Comparison of ENCODE assay signal across 13 cellular contexts in the genomic region with DNA sequence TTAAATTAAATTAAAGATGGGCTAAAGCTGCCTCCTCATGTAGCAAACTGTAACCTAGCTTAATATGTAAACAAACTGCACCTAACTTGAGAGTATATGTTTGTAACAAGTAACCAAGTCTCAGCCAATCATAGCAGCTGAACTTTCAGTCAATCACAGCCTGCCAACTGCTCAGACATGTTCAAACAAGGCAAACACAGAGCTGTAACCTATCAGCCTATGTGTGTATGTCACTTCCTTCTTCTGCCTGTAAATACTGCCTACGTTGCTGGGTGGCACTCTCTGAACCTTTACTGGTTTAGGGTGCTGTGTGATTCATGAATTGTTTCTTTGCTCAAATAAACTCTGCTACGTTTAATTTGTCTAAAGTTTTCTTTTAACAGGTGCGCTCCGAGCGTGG. TPM values are rescaled to one million over a fixed set of nuclear protein-coding genes. Genes with fewer than 3 reads are reported as not detected.
DNase-seq lines count a peak whose midpoint lies in the region; TF ChIP-seq lines count a peak whose summit lies in the region.
"Had no signal": no experiment of that assay in that cellular context is flagged by ENCODE, and none has a peak within 500 bp of the region (broad histone marks: within the 10 kb centered on the region; RNA-seq: fewer than 3 reads in every experiment).

No MANE protein-coding gene starts in this region.

- H3K9me3 Mint-ChIP-seq in progenitor cell of endocrine pancreas (ENCODE audit: low read depth), result no peaks in the 10 kb centered on the region

- intact Hi-C loops in colonic mucosa (cut with DNase I), result no loop called here

- no peak for TF ChIP-seq POLR2A in NB4 (IDR thresholded peaks at IDR 0.05; ENCODE audit: extremely low read depth, insufficient read length)

- H3K4me1 Mint-ChIP-seq in progenitor cell of endocrine pancreas (ENCODE audit: low read depth), result peaks cover 18% of the 10 kb centered on the region

- H3K27me3 ChIP-seq in colonic mucosa, result no peaks in the 10 kb centered on the region

- H3K9me3 ChIP-seq in colonic mucosa, result no peaks in the 10 kb centered on the region

- H3K27me3 Mint-ChIP-seq in progenitor cell of endocrine pancreas, result no peaks in the 10 kb centered on the region

- peak overlapping the region; percentile 69 for H3K27ac Mint-ChIP-seq in progenitor cell of endocrine pancreas

- H3K4me1 ChIP-seq in colonic mucosa, result peaks cover 5% of the 10 kb centered on the region

- no peak for TF ChIP-seq CTCF in NB4 (IDR thresholded peaks at IDR 0.05; ENCODE audit: low read depth, low read length)
- no peak for TF ChIP-seq CTCF in colonic mucosa (IDR thresholded peaks at IDR 0.05)
- TF ChIP-seq CTCF in progenitor cell of endocrine pancreas (IDR thresholded peaks at IDR 0.05; ENCODE audit: unreplicated experiment), result no peak

- no peak overlapping the region for H3K4me3 Mint-ChIP-seq in progenitor cell of endocrine pancreas (ENCODE audit: low read depth)

- peak; percentile 53 for DNase-seq in DMS53 (lab: John Stamatoyannopoulos, UW)
- DNase-seq in DMS53 treated with DMSO at 0.1 percent for 48 hours (lab: John Stamatoyannopoulos, UW; ENCODE audit: unreplicated experiment), result no peak
- DNase-seq in NB4 (ENCODE audit: low read depth), result peak; percentile 8
- peak; percentile 70 for DNase-seq in colonic mucosa
- DNase-seq in progenitor cell of endocrine pancreas (ENCODE audit: low spot score, unreplicated experiment), result no peak
- DNase-seq in caudate nucleus (lab: John Stamatoyannopoulos, UW), result no peak
- no peak for DNase-seq in cerebellum (ENCODE audit: low spot score)
- no peak for DNase-seq in NCI-H345 treated with DMSO at 0.1 percent for 48 hours (lab: John Stamatoyannopoulos, UW; ENCODE audit: unreplicated experiment)
- DNase-seq: activated CD4-positive, alpha-beta T cell treated with anti-CD3 and anti-CD28 coated beads for 4 hours; activated naive CD4-positive, alpha-beta T cell treated with Interleukin-2 at 50 U/mL for 16 hours; NCI-H526 treated with DMSO at 0.1 percent for 48 hours had no signal

- no peaks in the 10 kb centered on the region for H3K36me3 ChIP-seq in colonic mucosa

- no peaks in the 10 kb centered on the region for H3K36me3 Mint-ChIP-seq in progenitor cell of endocrine pancreas (ENCODE audit: insufficient read depth)

- H3K4me3 ChIP-seq in NB4 (ENCODE audit: low read depth, low read length) (no peak overlapping the region), colonic mucosa (no peak overlapping the region)

- H3K9ac ChIP-seq in colonic mucosa (ENCODE audit: low read depth in 2 of 2, low read length in 2 of 2), result peak overlapping the region in 1 of 2 donors; percentile 22

- peak overlapping the region; percentile 72 for H3K27ac ChIP-seq in colonic mucosa
- no peak overlapping the region for H3K27ac ChIP-seq in caudate nucleus (ENCODE audit: low read depth, low read length)

RNA-seq across cellular contexts. Expression of a gene that starts 2.9 kb away (rescaled TPM):
- total RNA-seq in colonic mucosa (1 to 10 TPM; 3.4 to 5.7 TPM), progenitor cell of endocrine pancreas (1.6 and 2.0 TPM in 2 replicates), cerebellum (not detected)
- total RNA-seq: A172, LHCN-M2 had no signal

RNA-seq across cellular contexts. Expression of a gene that starts 27.2 kb away (rescaled TPM):
- total RNA-seq in colonic mucosa (under 1 TPM; 0.48 to 0.74 TPM), progenitor cell of endocrine pancreas (2.6 and 3.2 TPM in 2 replicates), cerebellum (not detected)
- total RNA-seq: A172, LHCN-M2 had no signal

RNA-seq across cellular contexts. Expression of a gene that starts 46.3 kb away (rescaled TPM):
- total RNA-seq in colonic mucosa (not detected), progenitor cell of endocrine pancreas (not detected in 2 replicates), cerebellum (not detected)
- total RNA-seq: A172, LHCN-M2 had no signal

Comparison
In these comparisons a context has a peak if more than half of its experiments do, and no peak if none do; other contexts are left out.
1. DNase-seq: peak in DMS53 (single experiment), NB4 (single experiment) and colonic mucosa (single experiment); none in DMS53 treated with DMSO at 0.1 percent for 48 hours (single experiment), progenitor cell of endocrine pancreas (single experiment), caudate nucleus (0 of 61), cerebellum (single experiment) and NCI-H345 treated with DMSO at 0.1 percent for 48 hours (single experiment).